8 cellular contexts compared by ENCODE assay signal in the genomic region with DNA sequence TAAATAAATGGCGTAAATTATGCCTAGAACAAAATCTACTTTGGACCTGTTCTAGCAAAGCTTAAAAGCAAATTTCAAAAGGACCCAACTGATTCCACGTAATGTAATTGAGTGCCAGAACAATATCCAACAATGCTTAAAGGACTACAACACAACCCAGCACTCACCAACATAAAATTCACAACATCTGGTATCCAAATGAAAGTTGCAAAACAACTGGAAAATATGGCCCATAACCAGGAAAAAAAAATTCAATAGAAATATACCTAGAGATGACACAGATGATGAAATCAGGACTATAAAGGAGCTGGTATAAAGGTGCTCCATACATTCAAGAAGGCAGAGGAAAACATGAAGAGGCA.
"Had no signal": no experiment of that assay in that cellular context is flagged by ENCODE, and none has a peak within 500 bp of the region (broad histone marks: within the 10 kb centered on the region; RNA-seq: fewer than 3 reads in every experiment).

No MANE protein-coding gene starts in this region.

- H2AFZ ChIP-seq: GM23248 had no signal

- H3K36me3 ChIP-seq: HAP-1 had no signal

- H3K9ac ChIP-seq: GM23248 had no signal

- DNase-seq: GM23248, GOT3, H7, HFFc6, IMR-90, KBM-7 had no signal

- H3K9me3 ChIP-seq: HAP-1 had no signal

- H3K27ac ChIP-seq: GM23248 had no signal

- ATAC-seq: HCT116 had no signal

- H3K4me3 ChIP-seq: GM23248, HAP-1 had no signal
